ENCODE assay signal across 19 cellular contexts in the genomic region with DNA sequence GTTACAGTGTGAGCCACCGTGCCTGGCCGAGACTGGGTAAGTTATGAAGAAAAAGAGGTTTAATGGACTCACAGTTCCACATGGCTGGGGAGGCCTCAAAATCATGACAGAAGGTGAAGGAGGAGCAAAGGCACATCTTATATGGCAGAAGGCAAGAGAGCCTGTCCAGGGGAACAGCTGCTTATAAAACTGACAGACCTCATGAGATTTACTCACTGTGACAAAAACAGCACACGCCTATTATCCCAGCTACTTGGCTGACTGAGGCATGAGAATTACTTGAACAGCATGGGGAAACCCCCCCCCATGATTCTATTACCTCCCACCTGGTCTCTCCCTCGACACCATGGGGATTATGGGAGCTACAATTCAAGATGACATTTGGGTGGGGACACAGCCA.
"Had no signal": no experiment of that assay in that cellular context is flagged by ENCODE, and none has a peak within 500 bp of the region (broad histone marks: within the 10 kb centered on the region; RNA-seq: fewer than 3 reads in every experiment).

No MANE protein-coding gene starts in this region.

- H3K27me3 Mint-ChIP-seq: activated CD4-positive, alpha-beta T cell treated with anti-CD3 and anti-CD28 coated beads, Interleukin-2, amount 10 ng/mL, durations not matched to agents 24 days and 14 days; activated naive CD8-positive, alpha-beta T cell treated with anti-CD3 and anti-CD28 coated beads, Interleukin-2, amount 50 U/mL, for 24 hours had no signal

- ATAC-seq: activated naive CD8-positive, alpha-beta T cell treated with anti-CD3 and anti-CD28 coated beads, Interleukin-2, amount 50 U/mL, for 24 hours; left lung; psoas muscle; right lobe of liver; upper lobe of right lung had no signal

- H3K9me3 ChIP-seq: esophagus muscularis mucosa, psoas muscle, right lobe of liver, testis, upper lobe of right lung had no signal

- FAIRE-seq: colon, endometrium, kidney, TTC549 had no signal

- H3K4me1 ChIP-seq: ascending aorta, esophagus muscularis mucosa, left lung, psoas muscle, right lobe of liver, stomach, testis, upper lobe of right lung had no signal

- H3K4me3 ChIP-seq: ascending aorta, esophagus muscularis mucosa, left lung, psoas muscle, right lobe of liver, stomach, testis, upper lobe of right lung had no signal

- H3K27me3 ChIP-seq: ascending aorta, esophagus muscularis mucosa, left lung, right lobe of liver, stomach, testis, upper lobe of right lung had no signal

- H3K27ac Mint-ChIP-seq: activated CD4-positive, alpha-beta T cell treated with anti-CD3 and anti-CD28 coated beads, Interleukin-2, amount 10 ng/mL, durations not matched to agents 24 days and 14 days; activated naive CD4-positive, alpha-beta T cell treated with anti-CD3 and anti-CD28 coated beads for 36 hours; activated naive CD8-positive, alpha-beta T cell treated with anti-CD3 and anti-CD28 coated beads, Interleukin-2, amount 50 U/mL, for 24 hours; activated T-helper 2 cell treated with anti-CD3 and anti-CD28 coated beads, Interferon-gamma antibody, Interleukin-2, Interleukin-4, amounts not matched to agents 10 μg/mL and 5 μg/mL and 100 μg/mL, durations not matched to agents 14 hours and 24 hours and 36 hours had no signal

- DNase-seq: activated CD4-positive, alpha-beta T cell treated with anti-CD3 and anti-CD28 coated beads, Interleukin-2, amount 10 ng/mL, durations not matched to agents 24 days and 14 days; activated CD4-positive, CD25-positive, alpha-beta regulatory T cell; activated naive CD4-positive, alpha-beta T cell treated with anti-CD3 and anti-CD28 coated beads for 36 hours; activated naive CD8-positive, alpha-beta T cell treated with anti-CD3 and anti-CD28 coated beads, Interleukin-2, amount 50 U/mL, for 24 hours; hippocampal formation; kidney; left lung; mesenchymal stem cell; psoas muscle; right lobe of liver; stomach; testis; upper lobe of right lung had no signal

- H3K27ac ChIP-seq: ascending aorta, esophagus muscularis mucosa, left lung, psoas muscle, right lobe of liver, stomach, testis, upper lobe of right lung had no signal

- H3K4me1 Mint-ChIP-seq: activated naive CD8-positive, alpha-beta T cell treated with anti-CD3 and anti-CD28 coated beads, Interleukin-2, amount 50 U/mL, for 24 hours had no signal

- H3K4me3 Mint-ChIP-seq: activated CD4-positive, alpha-beta T cell treated with anti-CD3 and anti-CD28 coated beads, Interleukin-2, amount 10 ng/mL, durations not matched to agents 24 days and 14 days; activated naive CD4-positive, alpha-beta T cell treated with anti-CD3 and anti-CD28 coated beads for 36 hours; activated naive CD8-positive, alpha-beta T cell treated with anti-CD3 and anti-CD28 coated beads, Interleukin-2, amount 50 U/mL, for 24 hours had no signal
